In the genomic region with DNA sequence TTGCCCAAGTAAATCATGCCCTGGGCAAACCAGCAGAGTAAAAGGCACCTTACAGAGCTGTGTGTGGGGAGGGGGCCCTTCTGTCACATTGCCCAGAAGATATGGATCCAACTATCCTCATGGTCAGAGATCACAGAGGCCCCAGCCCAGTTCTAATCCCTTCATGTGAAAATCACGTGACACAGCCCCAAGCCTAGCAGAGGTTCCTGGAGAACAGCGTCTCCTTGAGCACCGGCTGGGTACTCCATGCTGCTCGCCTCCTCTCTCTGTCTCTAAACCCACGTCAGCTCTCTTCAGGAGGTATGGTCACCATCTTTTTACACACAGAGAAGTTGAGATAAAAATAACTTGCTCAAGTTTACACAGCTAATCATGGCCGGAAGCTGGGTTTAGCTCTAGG, we compare ENCODE assay signal across 15 cellular contexts.
"Had no signal": no experiment of that assay in that cellular context is flagged by ENCODE, and none has a peak within 500 bp of the region (broad histone marks: within the 10 kb centered on the region; RNA-seq: fewer than 3 reads in every experiment).

No MANE protein-coding gene starts in this region.

- DNase-seq: activated gamma-delta T cell; activated T-cell treated with anti-CD3 and anti-CD28 coated beads, Interleukin-2, amount 50 U/mL, for 1 hour; effector CD8-positive, alpha-beta T cell; hypothalamus; left cardiac atrium; lower lobe of right lung; midbrain; naive B cell; stimulated activated CD4-positive, alpha-beta T cell treated with anti-CD3 and anti-CD28 coated beads, Interleukin-2, amount 100 ng/mL, for 24 hours; stimulated activated naive CD4-positive, alpha-beta T cell treated with Interleukin-2 at 50 U/mL for 16 hours had no signal

- H3K27ac ChIP-seq: neutrophil had no signal

- H3K36me3 Mint-ChIP-seq: activated naive CD8-positive, alpha-beta T cell; naive B cell; type B pancreatic cell had no signal

- H3K4me3 ChIP-seq: lower lobe of right lung had no signal

- H3K9me3 Mint-ChIP-seq: T-helper 1 cell treated with Interleukin-12 subunit alpha and Interleukin-12 subunit beta and Interleukin-4 antibody, amounts not matched to agents 30 μg/mL and 1 μg/mL, for 36 hours; type B pancreatic cell had no signal

- H3K36me3 ChIP-seq: lower lobe of right lung, neutrophil had no signal

- H3K27ac Mint-ChIP-seq: activated naive CD8-positive, alpha-beta T cell; T-helper 1 cell treated with Interleukin-12 subunit alpha and Interleukin-12 subunit beta and Interleukin-4 antibody, amounts not matched to agents 30 μg/mL and 1 μg/mL, for 36 hours; type B pancreatic cell had no signal

- H3K9me3 ChIP-seq: lower lobe of right lung, neutrophil had no signal

- H3K4me3 Mint-ChIP-seq: activated naive CD8-positive, alpha-beta T cell; T-helper 1 cell treated with Interleukin-12 subunit alpha and Interleukin-12 subunit beta and Interleukin-4 antibody, amounts not matched to agents 30 μg/mL and 1 μg/mL, for 36 hours; type B pancreatic cell had no signal

- ATAC-seq: left cardiac atrium, lower lobe of right lung, sciatic nerve had no signal
